In genomic region chr6:51299649-51300380, GRCh38 we compare ENCODE assay signal across 27 cellular contexts.
DNase-seq lines count a peak whose midpoint lies in the region; ATAC-seq and TF ChIP-seq lines count a peak whose summit lies in the region.
"Had no signal": no experiment of that assay in that cellular context is flagged by ENCODE, and none has a peak within 500 bp of the region (broad histone marks: within the 10 kb centered on the region; RNA-seq: fewer than 3 reads in every experiment).

No MANE protein-coding gene starts in this region.

- peak overlapping the region; percentile 42 for H3K27ac ChIP-seq in suprapubic skin
- no peak overlapping the region for H3K27ac ChIP-seq in brain microvascular endothelial cell
- no peak overlapping the region for H3K27ac ChIP-seq in spleen
- H3K27ac ChIP-seq: ascending aorta, neutrophil, sigmoid colon had no signal

- 45% methylated on average over 3 of the region's 3 CpGs for WGBS in suprapubic skin
- WGBS in spleen, 5 donors = 85 to 94% (median 92%) methylated on average over 3 of the region's 3 CpGs

- TF ChIP-seq EP300 in suprapubic skin (IDR thresholded peaks at IDR 0.05) = no peak

- no peaks in the 10 kb centered on the region for H3K36me3 ChIP-seq in suprapubic skin
- H3K36me3 ChIP-seq in brain microvascular endothelial cell (replicated peaks) = no peaks in the 10 kb centered on the region
- no peaks in the 10 kb centered on the region for H3K36me3 ChIP-seq in spleen
- H3K36me3 ChIP-seq: ascending aorta, HAP-1, MG63, neutrophil, sigmoid colon had no signal

- peak; percentile 90 for ATAC-seq in esophagus mucosa
- ATAC-seq: left ventricle myocardium superior, Right ventricle myocardium inferior had no signal

- in situ Hi-C loops in brain microvascular endothelial cell (cut with HindIII; ENCODE audit: low pct_ligation_motif_present, low sequenced_read_pairs) = no loop called here

- TF ChIP-seq POLR2A in suprapubic skin (IDR thresholded peaks at IDR 0.05) = no peak
- TF ChIP-seq POLR2A in spleen (IDR thresholded peaks at IDR 0.05) = no peak

- TF ChIP-seq CTCF in suprapubic skin (IDR thresholded peaks at IDR 0.05) (no peak), brain microvascular endothelial cell (IDR thresholded peaks at IDR 0.05; ENCODE audit: low read depth, low read length, missing control alignments) (no peak), spleen (IDR thresholded peaks at IDR 0.05 in 8 of 11, conservative IDR thresholded peaks at IDR 0.05 in 3 of 11) (no peak)

- no peak overlapping the region for H3K4me3 ChIP-seq in suprapubic skin
- H3K4me3 ChIP-seq in brain microvascular endothelial cell (ENCODE audit: low read depth, low read length) = no peak overlapping the region
- H3K4me3 ChIP-seq in spleen = no peak overlapping the region
- H3K4me3 ChIP-seq: ascending aorta, HAP-1, MG63, sigmoid colon had no signal

- H3K4me1 ChIP-seq in suprapubic skin (peaks cover 12% of the 10 kb centered on the region), spleen (peaks cover 0 to 5% (median 0%) of the 10 kb centered on the region in 6 donors)
- H3K4me1 ChIP-seq: ascending aorta, HAP-1, sigmoid colon had no signal

- intact Hi-C loops in spleen (cut with DNase I; ENCODE audit: low total_unique reads) = no loop called here

- DNase-seq in NCI-H1417 (lab: John Stamatoyannopoulos, UW) (peak in 2 of 3 experiments; percentile 14 to 22), NCI-H1417 treated with DMSO at 0.1 percent for 48 hours (lab: John Stamatoyannopoulos, UW) (no peak), NCI-H748 (lab: John Stamatoyannopoulos, UW; ENCODE audit: unreplicated experiment) (peak; percentile 52), suprapubic skin (ENCODE audit: low spot score in 2 of 2) (no peak), COLO668 (lab: John Stamatoyannopoulos, UW; ENCODE audit: unreplicated experiment) (no peak), brain microvascular endothelial cell (no peak), spleen (no peak)
- DNase-seq: 8988T; activated CD4-positive, alpha-beta memory T cell treated with anti-CD3 and anti-CD28 coated beads, Interleukin-2, amount 10 ng/mL, durations not matched to agents 7 days and 5 days; activated CD4-positive, alpha-beta T cell treated with anti-CD3 and anti-CD28 coated beads for 1 hour; activated naive CD8-positive, alpha-beta T cell treated with anti-CD3 and anti-CD28 coated beads, Interleukin-2, amount 10 ng/mL, durations not matched to agents 7 days and 5 days; central memory CD4-positive, alpha-beta T cell; hypothalamus; immature natural killer cell; left ventricle myocardium superior; MG63; NCI-H1694; NCI-H2227 treated with DMSO at 0.1 percent for 48 hours; sigmoid colon; stimulated activated CD4-positive, alpha-beta T cell treated with anti-CD3 and anti-CD28 coated beads, Interleukin-15, amount 100 ng/mL, for 24 hours; stimulated activated naive CD4-positive, alpha-beta T cell treated with Interleukin-2 at 50 U/mL for 16 hours; T-helper 2 cell had no signal

- H3K9me3 ChIP-seq in suprapubic skin (no peaks in the 10 kb centered on the region), spleen (no peaks in the 10 kb centered on the region)
- H3K9me3 ChIP-seq: ascending aorta, HAP-1, MG63, neutrophil, sigmoid colon had no signal

- no peaks in the 10 kb centered on the region for H3K27me3 ChIP-seq in suprapubic skin
- H3K27me3 ChIP-seq in brain microvascular endothelial cell (replicated peaks) = no peaks in the 10 kb centered on the region
- H3K27me3 ChIP-seq in spleen (replicated peaks in 1 of 7) = no peaks in the 10 kb centered on the region
- H3K27me3 ChIP-seq: ascending aorta, MG63, neutrophil, sigmoid colon had no signal

Comparison
In these comparisons a context has a peak if more than half of its experiments do, and no peak if none do; other contexts are left out.
1. DNase-seq: peak in NCI-H1417 (2 of 3) and NCI-H748 (single experiment); none in NCI-H1417 treated with DMSO at 0.1 percent for 48 hours (single experiment), suprapubic skin (0 of 2), COLO668 (single experiment), brain microvascular endothelial cell (single experiment) and spleen (single experiment).